In genomic region chr10:11604742-11605650, GRCh38 we compare ENCODE assay signal across 13 cellular contexts. TPM values are rescaled to one million over a fixed set of nuclear protein-coding genes. Genes with fewer than 3 reads are reported as not detected.
DNase-seq lines count a peak whose midpoint lies in the region; ATAC-seq and TF ChIP-seq lines count a peak whose summit lies in the region.
"Had no signal": no experiment of that assay in that cellular context is flagged by ENCODE, and none has a peak within 500 bp of the region (broad histone marks: within the 10 kb centered on the region; RNA-seq: fewer than 3 reads in every experiment).

No MANE protein-coding gene starts in this region.

- peaks cover 28% of the 10 kb centered on the region for H3F3A ChIP-seq in DOHH2 (ENCODE audit: control insufficient read depth, insufficient read depth)

- H3K9me3 ChIP-seq in DOHH2 (ENCODE audit: control insufficient read depth, insufficient read depth, low read length) (no peaks in the 10 kb centered on the region), right lobe of liver (no peaks in the 10 kb centered on the region)
- H3K9me3 ChIP-seq: upper lobe of left lung had no signal

- no peaks in the 10 kb centered on the region for H3K27me3 ChIP-seq in DOHH2 (ENCODE audit: control insufficient read depth, low read length)
- H3K27me3 ChIP-seq in right lobe of liver = no peaks in the 10 kb centered on the region
- H3K27me3 ChIP-seq: dorsolateral prefrontal cortex, upper lobe of left lung had no signal

- H3K4me3 ChIP-seq in DOHH2 (ENCODE audit: low read length) = peak overlapping the region; percentile 60
- no peak overlapping the region for H3K4me3 ChIP-seq in right lobe of liver
- H3K4me3 ChIP-seq: dorsolateral prefrontal cortex, upper lobe of left lung had no signal

- peaks cover 12% of the 10 kb centered on the region for H3K27me3 Mint-ChIP-seq in activated T-cell treated with anti-CD3 and anti-CD28 coated beads, Interleukin-2, amount 50 U/mL, for 24 hours

- H3K79me2 ChIP-seq in DOHH2 (ENCODE audit: control insufficient read depth, low read length) = peaks cover 100% of the 10 kb centered on the region

- H3K9me2 ChIP-seq in DOHH2 (replicated peaks; ENCODE audit: control insufficient read depth, low read length) = no peaks in the 10 kb centered on the region

- H3K4me1 ChIP-seq in DOHH2 (ENCODE audit: control insufficient read depth, low read length) (peaks cover 96% of the 10 kb centered on the region), right lobe of liver (peaks cover 0 to 46% (median 19%) of the 10 kb centered on the region in 4 donors)

- intact Hi-C loops in right lobe of liver (cut with DNase I) = no loop called here
- intact Hi-C loops in sciatic nerve (cut with DNase I) = no loop called here

- H3K4me1 Mint-ChIP-seq in activated T-cell treated with anti-CD3 and anti-CD28 coated beads, Interleukin-2, amount 50 U/mL, for 24 hours (ENCODE audit: low read depth) = peaks cover 60% of the 10 kb centered on the region

- H3K27ac ChIP-seq in DOHH2 (ENCODE audit: low read depth, low read length) (peak overlapping the region; percentile 72), right lobe of liver (peak overlapping the region; percentile 0 to 48 (median 10))
- H3K27ac ChIP-seq: dorsolateral prefrontal cortex, upper lobe of left lung had no signal

- no peak for TF ChIP-seq CTCF in DOHH2 (IDR thresholded peaks at IDR 0.05; ENCODE audit: low read depth, low read length, poor library complexity, severe bottlenecking)
- no peak for TF ChIP-seq CTCF in right lobe of liver (IDR thresholded peaks at IDR 0.05)

- DNase-seq in RPMI8226 = peak; percentile 22
- DNase-seq in right lobe of liver = no peak
- no peak for DNase-seq in sciatic nerve (ENCODE audit: low spot score)
- no peak for DNase-seq in activated T-cell treated with anti-CD3 and anti-CD28 coated beads, Interleukin-2, amount 50 U/mL, for 24 hours
- DNase-seq: dorsolateral prefrontal cortex; H7; head of caudate nucleus; NCI-H1436 treated with DMSO at 0.1 percent for 48 hours; NK-92 treated with Interleukin-12 subunit alpha and Interleukin-12 subunit beta, amount 100 ng/mL, for 24 hours; upper lobe of left lung had no signal

- H4K20me1 ChIP-seq in DOHH2 (ENCODE audit: control insufficient read depth, insufficient read depth, low read depth, low read length) = peaks cover 21% of the 10 kb centered on the region

- peak overlapping the region; percentile 99 for H3K4me2 ChIP-seq in DOHH2 (ENCODE audit: low read length)

- H3K27ac Mint-ChIP-seq in activated T-cell treated with anti-CD3 and anti-CD28 coated beads, Interleukin-2, amount 50 U/mL, for 24 hours = no peak overlapping the region

- H3K36me3 ChIP-seq in DOHH2 (ENCODE audit: control insufficient read depth, low read length) (peaks cover 45% of the 10 kb centered on the region), right lobe of liver (no peaks in the 10 kb centered on the region)
- H3K36me3 ChIP-seq: upper lobe of left lung had no signal

- no peak for TF ChIP-seq POLR2A in right lobe of liver (IDR thresholded peaks at IDR 0.05)

- no peaks in the 10 kb centered on the region for H3K36me3 Mint-ChIP-seq in activated T-cell treated with anti-CD3 and anti-CD28 coated beads, Interleukin-2, amount 50 U/mL, for 24 hours (ENCODE audit: low read depth)

- WGBS in right lobe of liver (ENCODE audit: insufficient coverage, low coverage, low lambda C conversion rate, missing lambda C conversion rate) = 29% methylated on average over 2 of the region's 2 CpGs

- H3K9me3 Mint-ChIP-seq in activated T-cell treated with anti-CD3 and anti-CD28 coated beads, Interleukin-2, amount 50 U/mL, for 24 hours = no peaks in the 10 kb centered on the region

- ATAC-seq in GM21447 (IDR thresholded peaks at IDR 0.05; ENCODE audit: unreplicated experiment) = peak; percentile 29
- ATAC-seq in right lobe of liver = peak in 2 of 4 donors; percentile 28 to 32
- ATAC-seq in sciatic nerve = no peak
- no peak for ATAC-seq in GM19023 (IDR thresholded peaks at IDR 0.05; ENCODE audit: unreplicated experiment)

- H3K4me3 Mint-ChIP-seq in activated T-cell treated with anti-CD3 and anti-CD28 coated beads, Interleukin-2, amount 50 U/mL, for 24 hours = no peak overlapping the region

RNA-seq across cellular contexts. Expression of gene USP6NL, which starts 6.5 kb away (rescaled TPM):
- 10 to 100 TPM in 5 of 6 experiments, 1 to 10 TPM in 1; 8.4 to 15.3 (median 11.5) TPM for total RNA-seq in right lobe of liver
- total RNA-seq in sciatic nerve = 37.8 TPM
